ENCODE assay signal across 8 cellular contexts in the genomic region with DNA sequence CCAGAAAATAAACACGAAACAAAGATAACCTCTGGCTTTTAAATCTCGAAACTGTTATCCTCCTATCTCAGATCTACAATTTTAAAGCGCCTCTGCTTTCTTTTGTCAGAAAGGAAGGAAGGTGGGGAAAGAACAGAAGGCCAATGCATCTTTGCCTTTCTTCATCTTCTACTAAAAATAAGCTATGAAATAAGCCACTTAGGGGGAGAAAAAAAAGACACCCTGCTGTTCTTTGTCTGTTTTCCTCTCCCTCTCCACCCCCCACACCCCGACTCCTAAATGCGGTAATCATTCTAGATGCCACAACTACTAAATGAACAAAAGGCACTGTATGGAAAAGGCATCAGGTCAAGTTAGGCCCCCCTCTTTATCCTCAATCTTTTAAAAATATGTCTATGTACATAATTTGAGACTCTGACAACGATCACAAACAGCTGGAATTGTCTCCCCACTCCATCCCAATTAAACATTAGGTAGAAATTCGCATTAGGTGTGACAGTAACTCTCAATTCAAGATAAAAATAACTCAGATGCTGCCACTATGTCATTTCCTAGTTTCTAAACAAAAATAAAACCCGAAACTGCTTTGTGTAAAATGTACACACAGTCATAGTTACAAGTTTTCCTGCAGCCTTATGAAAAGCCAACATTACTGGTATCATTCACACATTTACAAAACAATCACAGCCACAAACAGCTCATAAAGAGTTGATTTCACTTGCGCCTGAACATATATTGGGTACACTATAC. TPM values are rescaled to one million over a fixed set of nuclear protein-coding genes. Genes with fewer than 3 reads are reported as not detected.
DNase-seq lines count a peak whose midpoint lies in the region; ATAC-seq and TF ChIP-seq lines count a peak whose summit lies in the region.

No MANE protein-coding gene starts in this region.

- peak overlapping the region; percentile 83 for H3K4me2 ChIP-seq in SK-N-SH

- no peaks in the 10 kb centered on the region for H3K9me2 ChIP-seq in SK-N-SH

- H3K27me3 ChIP-seq in SK-N-SH (ENCODE audit: insufficient read depth) (no peaks in the 10 kb centered on the region), colonic mucosa (no peaks in the 10 kb centered on the region)

- H3K9ac ChIP-seq in SK-N-SH (peak overlapping the region; percentile 83), colonic mucosa (ENCODE audit: low read depth in 2 of 2, low read length in 2 of 2) (peak overlapping the region in 1 of 2 donors; percentile 99)

- CTCF ChIA-PET in SK-N-SH (lab: Yijun Ruan, JAX), result interaction anchor here (0.6 to 5.8 kb wide), 7 partner anchors 9 to 478 kb away, joined by 3 to 35 read pairs (median 4); no protein-coding TSS in a partner anchor

- H2AFZ ChIP-seq in SK-N-SH (ENCODE audit: low read depth), result no peak overlapping the region

- peaks cover 39% of the 10 kb centered on the region for H3F3A ChIP-seq in SK-N-SH (replicated peaks; ENCODE audit: insufficient read depth)

- intact Hi-C loops in colonic mucosa (cut with DNase I), result no loop called here

- H4K20me1 ChIP-seq in SK-N-SH (ENCODE audit: insufficient read depth), result peaks cover 34% of the 10 kb centered on the region

- H3K27ac ChIP-seq in SK-N-SH (ENCODE audit: low read depth in 2 of 2, low read length in 1 of 2) (peak overlapping the region; percentile 90 to 97), colonic mucosa (peak overlapping the region; percentile 96)

- POLR2A ChIA-PET in SK-N-SH (lab: Yijun Ruan, JAX), result no interaction called here

- peaks cover 14 to 20% of the 10 kb centered on the region in 2 experiments for H3K4me1 ChIP-seq in SK-N-SH (ENCODE audit: control insufficient read depth in 1 of 2, insufficient read depth in 2 of 2, low read depth in 1 of 2, low read length in 1 of 2)
- no peaks in the 10 kb centered on the region for H3K4me1 ChIP-seq in colonic mucosa

- WGBS in SK-N-SH (ENCODE audit: low lambda C conversion rate), result 6% methylated on average over 9 of the region's 9 CpGs

- no peak for ATAC-seq in SK-N-SH treated with all-trans-retinoic acid at 6 μM for 48 hours

- peaks cover 74% of the 10 kb centered on the region for H3K79me2 ChIP-seq in SK-N-SH (ENCODE audit: insufficient read depth)

- no peak for TF ChIP-seq CTCF in SK-N-SH (IDR thresholded peaks at IDR 0.05)
- no peak for TF ChIP-seq CTCF in colonic mucosa (IDR thresholded peaks at IDR 0.05)

- H3K9me3 ChIP-seq in SK-N-SH (no peaks in the 10 kb centered on the region), colonic mucosa (no peaks in the 10 kb centered on the region)

- TF ChIP-seq RAD21 in SK-N-SH (IDR thresholded peaks at IDR 0.05; ENCODE audit: low read length), result no peak

- H3K36me3 ChIP-seq in SK-N-SH (replicated peaks in 1 of 2; ENCODE audit: control insufficient read depth in 1 of 2, insufficient read depth in 2 of 2, low read length in 1 of 2) (peaks cover 0 to 24% of the 10 kb centered on the region in 2 experiments), colonic mucosa (no peaks in the 10 kb centered on the region)

- H3K4me3 ChIP-seq in SK-N-SH (ENCODE audit: low read depth in 2 of 2, low read length in 1 of 2) (peak overlapping the region; percentile 78 to 86), colonic mucosa (peak overlapping the region; percentile 63)

- peak; percentile 44 for DNase-seq in SK-N-SH
- peak; percentile 40 for DNase-seq in HT-29 (ENCODE audit: low spot score)
- peak; percentile 37 for DNase-seq in colonic mucosa
- peak; percentile 50 for DNase-seq in myocyte (ENCODE audit: low read depth)
- DNase-seq in Kasumi-1 (lab: John Stamatoyannopoulos, UW), result no peak
- no peak for DNase-seq in HUDEP-2 (lab: John Stamatoyannopoulos, UW; ENCODE audit: unreplicated experiment in 76 of 76)
- no peak for DNase-seq in SHP77 treated with DMSO at 0.1 percent for 48 hours (lab: John Stamatoyannopoulos, UW)

- no peak for TF ChIP-seq EP300 in SK-N-SH (IDR thresholded peaks at IDR 0.05; ENCODE audit: borderline replicate concordance in 1 of 2, low read depth in 1 of 2, low read length in 1 of 2)

TF ChIP-seq in SK-N-SH, 30 proteins besides CTCF, POLR2A, EP300 and RAD21:
- no peak for TF ChIP-seq NFIC (IDR thresholded peaks at IDR 0.05; ENCODE audit: borderline replicate concordance)
- no peak for TF ChIP-seq FOXJ3 (CRISPR knock-in tag; IDR thresholded peaks at IDR 0.05)
- TF ChIP-seq JUND (IDR thresholded peaks at IDR 0.05), result no peak; the same call in 1 of the 2 replicates

TF ChIP-seq in SK-N-SH treated with all-trans-retinoic acid at 6 μM for 48 hours, 23 proteins besides CTCF, POLR2A, EP300 and RAD21:
- no peak for TF ChIP-seq TOX (CRISPR knock-in tag; IDR thresholded peaks at IDR 0.05; ENCODE audit: borderline replicate concordance)
- no peak for TF ChIP-seq ISL1 (CRISPR knock-in tag; IDR thresholded peaks at IDR 0.05)
- TF ChIP-seq ZNF8 (CRISPR knock-in tag; IDR thresholded peaks at IDR 0.05), result no peak
- TF ChIP-seq SNAI2 (CRISPR knock-in tag; IDR thresholded peaks at IDR 0.05), result no peak
- no peak; the same call in 1 of the 2 replicates for TF ChIP-seq ARNTL (CRISPR knock-in tag; IDR thresholded peaks at IDR 0.05; ENCODE audit: borderline replicate concordance, low read depth)
- no peak for TF ChIP-seq GLIS3 (CRISPR knock-in tag; IDR thresholded peaks at IDR 0.05)
TF ChIP-seq in SK-N-SH treated with all-trans-retinoic acid at 6 μM for 48 hours: peak in this region for 0.

RNA-seq across cellular contexts. Expression of a gene that starts 2.4 kb away (rescaled TPM):
- polyA plus RNA-seq in SK-N-SH (2012; rRNA removed), result 129 and 162 TPM in 2 replicates
- polyA plus RNA-seq in SK-N-SH (2012; cell fraction: cytosol; rRNA removed), result 170 and 186 TPM in 2 replicates
- 118 and 177 TPM in 2 replicates for polyA plus RNA-seq in SK-N-SH (2012; cell fraction: nucleus; rRNA removed)
- total RNA-seq in HT-29 (2014; rRNA removed; shearing (Covaris generic)), result 96.5 and 96.8 TPM in 2 replicates
- total RNA-seq in colonic mucosa (10 to 100 TPM; 38.4 to 65.8 TPM), myocyte (123 and 128 TPM in 2 replicates)
- 112 TPM for polyA plus RNA-seq in myocyte (2012)

Comparison
In these comparisons a context has a peak if more than half of its experiments do, and no peak if none do; other contexts are left out.
1. DNase-seq: peak in SK-N-SH (single experiment), HT-29 (single experiment), colonic mucosa (single experiment) and myocyte (single experiment); none in Kasumi-1 (0 of 2), HUDEP-2 (0 of 76) and SHP77 treated with DMSO at 0.1 percent for 48 hours (single experiment).